Comparison of ENCODE assay signal across 17 cellular contexts in genomic region chr11:13347901-13348300, GRCh38.
A peak's percentile ranks its signal among the peaks of the same experiment; 100 is the strongest.
DNase-seq lines count a peak whose midpoint lies in the region; ATAC-seq lines count a peak whose summit lies in the region.
"Had no signal": no experiment of that assay in that cellular context is flagged by ENCODE, and none has a peak within 500 bp of the region (broad histone marks: within the 10 kb centered on the region; RNA-seq: fewer than 3 reads in every experiment).

No MANE protein-coding gene starts in this region.

- no peak for DNase-seq in activated CD4-positive, alpha-beta T cell treated with anti-CD3 and anti-CD28 coated beads, Interleukin-2, amount 10 ng/mL, durations not matched to agents 24 days and 14 days
- no peak for DNase-seq in activated CD4-positive, alpha-beta T cell treated with anti-CD3 and anti-CD28 coated beads for 4 hours
- DNase-seq in activated naive CD8-positive, alpha-beta T cell treated with anti-CD3 and anti-CD28 coated beads for 36 hours = no peak
- DNase-seq in natural killer cell treated with Interleukin-12 subunit alpha and Interleukin-12 subunit beta and Interleukin-15 and Interleukin-18, amount 100 ng/mL, for 72 hours (ENCODE audit: low spot score) = no peak
- DNase-seq in T-helper 1 cell (no peak), RKO (ENCODE audit: low spot score) (no peak), C1 segment of cervical spinal cord (lab: John Stamatoyannopoulos, UW) (no peak)
- DNase-seq: 8988T; activated naive CD4-positive, alpha-beta T cell; DND-41; NCI-H2171; stimulated activated CD4-positive, alpha-beta T cell treated with anti-CD3 and anti-CD28 coated beads, Interleukin-4, amount 100 ng/mL, for 4 hours; stimulated activated CD8-positive, alpha-beta memory T cell treated with anti-CD3 and anti-CD28 coated beads, Interleukin-4, amount 100 ng/mL, for 48 hours had no signal

- H3K4me1 Mint-ChIP-seq in activated CD4-positive, alpha-beta T cell treated with anti-CD3 and anti-CD28 coated beads, Interleukin-2, amount 10 ng/mL, durations not matched to agents 24 days and 14 days = peaks cover 13% of the 10 kb centered on the region
- peaks cover 15% of the 10 kb centered on the region for H3K4me1 Mint-ChIP-seq in activated naive CD8-positive, alpha-beta T cell treated with anti-CD3 and anti-CD28 coated beads for 36 hours
- peaks cover 48 to 56% of the 10 kb centered on the region in 2 donors for H3K4me1 Mint-ChIP-seq in natural killer cell treated with Interleukin-12 subunit alpha and Interleukin-12 subunit beta and Interleukin-15 and Interleukin-18, amount 100 ng/mL, for 72 hours (ENCODE audit: low read depth in 2 of 2)

- no peaks in the 10 kb centered on the region for H3K9me3 Mint-ChIP-seq in activated CD4-positive, alpha-beta T cell treated with anti-CD3 and anti-CD28 coated beads, Interleukin-2, amount 10 ng/mL, durations not matched to agents 24 days and 14 days
- no peaks in the 10 kb centered on the region for H3K9me3 Mint-ChIP-seq in activated naive CD8-positive, alpha-beta T cell treated with anti-CD3 and anti-CD28 coated beads for 36 hours
- no peaks in the 10 kb centered on the region for H3K9me3 Mint-ChIP-seq in natural killer cell treated with Interleukin-12 subunit alpha and Interleukin-12 subunit beta and Interleukin-15 and Interleukin-18, amount 100 ng/mL, for 72 hours
- H3K9me3 Mint-ChIP-seq: type B pancreatic cell had no signal

- no peaks in the 10 kb centered on the region for H3K27me3 Mint-ChIP-seq in activated CD4-positive, alpha-beta T cell treated with anti-CD3 and anti-CD28 coated beads, Interleukin-2, amount 10 ng/mL, durations not matched to agents 24 days and 14 days
- no peaks in the 10 kb centered on the region for H3K27me3 Mint-ChIP-seq in activated naive CD8-positive, alpha-beta T cell treated with anti-CD3 and anti-CD28 coated beads for 36 hours
- no peaks in the 10 kb centered on the region for H3K27me3 Mint-ChIP-seq in natural killer cell treated with Interleukin-12 subunit alpha and Interleukin-12 subunit beta and Interleukin-15 and Interleukin-18, amount 100 ng/mL, for 72 hours
- H3K27me3 Mint-ChIP-seq: progenitor cell of endocrine pancreas had no signal

- peak; percentile 10 for ATAC-seq in GM21360 (IDR thresholded peaks at IDR 0.05; ENCODE audit: unreplicated experiment)
- ATAC-seq in natural killer cell treated with Interleukin-12 subunit alpha and Interleukin-12 subunit beta and Interleukin-15 and Interleukin-18, amount 100 ng/mL, for 72 hours = no peak
- ATAC-seq: HCT116 had no signal

- H3K4me3 Mint-ChIP-seq in activated CD4-positive, alpha-beta T cell treated with anti-CD3 and anti-CD28 coated beads, Interleukin-2, amount 10 ng/mL, durations not matched to agents 24 days and 14 days = no peak overlapping the region
- peak overlapping the region; percentile 19 for H3K4me3 Mint-ChIP-seq in activated naive CD8-positive, alpha-beta T cell treated with anti-CD3 and anti-CD28 coated beads for 36 hours
- H3K4me3 Mint-ChIP-seq in natural killer cell treated with Interleukin-12 subunit alpha and Interleukin-12 subunit beta and Interleukin-15 and Interleukin-18, amount 100 ng/mL, for 72 hours = peak overlapping the region; percentile 13
- H3K4me3 Mint-ChIP-seq: type B pancreatic cell had no signal

- H3K36me3 Mint-ChIP-seq in activated CD4-positive, alpha-beta T cell treated with anti-CD3 and anti-CD28 coated beads, Interleukin-2, amount 10 ng/mL, durations not matched to agents 24 days and 14 days (ENCODE audit: low read depth) = peaks cover 12% of the 10 kb centered on the region
- peaks cover 2% of the 10 kb centered on the region for H3K36me3 Mint-ChIP-seq in activated naive CD8-positive, alpha-beta T cell treated with anti-CD3 and anti-CD28 coated beads for 36 hours
- peaks cover 12% of the 10 kb centered on the region for H3K36me3 Mint-ChIP-seq in natural killer cell treated with Interleukin-12 subunit alpha and Interleukin-12 subunit beta and Interleukin-15 and Interleukin-18, amount 100 ng/mL, for 72 hours
- H3K36me3 Mint-ChIP-seq: type B pancreatic cell had no signal

- peak overlapping the region; percentile 22 for H3K27ac Mint-ChIP-seq in activated CD4-positive, alpha-beta T cell treated with anti-CD3 and anti-CD28 coated beads, Interleukin-2, amount 10 ng/mL, durations not matched to agents 24 days and 14 days
- H3K27ac Mint-ChIP-seq in activated naive CD8-positive, alpha-beta T cell treated with anti-CD3 and anti-CD28 coated beads for 36 hours = peak overlapping the region; percentile 49
- peak overlapping the region; percentile 63 to 84 for H3K27ac Mint-ChIP-seq in natural killer cell treated with Interleukin-12 subunit alpha and Interleukin-12 subunit beta and Interleukin-15 and Interleukin-18, amount 100 ng/mL, for 72 hours
- H3K27ac Mint-ChIP-seq: progenitor cell of endocrine pancreas, type B pancreatic cell had no signal

- intact Hi-C loops in activated CD4-positive, alpha-beta T cell treated with anti-CD3 and anti-CD28 coated beads, Interleukin-2, amount 10 ng/mL, durations not matched to agents 24 days and 14 days (cut with micrococcal nuclease) = no loop called here

Comparison
In these comparisons a context has a peak if more than half of its experiments do, and no peak if none do; other contexts are left out.
1. H3K27ac Mint-ChIP-seq: peak in every context shown above with its lines; median percentile 74 in natural killer cell treated with Interleukin-12 subunit alpha and Interleukin-12 subunit beta and Interleukin-15 and Interleukin-18, amount 100 ng/mL, for 72 hours; 49 in activated naive CD8-positive, alpha-beta T cell treated with anti-CD3 and anti-CD28 coated beads for 36 hours; 22 in activated CD4-positive, alpha-beta T cell treated with anti-CD3 and anti-CD28 coated beads, Interleukin-2, amount 10 ng/mL, durations not matched to agents 24 days and 14 days.